In genomic region chr15:92097473-92098178, GRCh38 we compare ENCODE assay signal across 9 cellular contexts.
DNase-seq lines count a peak whose midpoint lies in the region; ATAC-seq and TF ChIP-seq lines count a peak whose summit lies in the region.
"Had no signal": no experiment of that assay in that cellular context is flagged by ENCODE, and none has a peak within 500 bp of the region (broad histone marks: within the 10 kb centered on the region; RNA-seq: fewer than 3 reads in every experiment).

No MANE protein-coding gene starts in this region.

- DNase-seq in NT2/D1 (ENCODE audit: low read depth, low spot score) (peak; percentile 82), foreskin fibroblast (peak; percentile 9 to 61), osteoblast (ENCODE audit: insufficient read length, low spot score, missing footprints) (peak; percentile 81), GF-D8 (lab: John Stamatoyannopoulos, UW) (no peak)

- H3K4me1 ChIP-seq in BLaER1: peaks cover 33% of the 10 kb centered on the region
- H3K4me1 ChIP-seq in NT2/D1 (ENCODE audit: insufficient read depth, insufficient read length): peaks cover 5% of the 10 kb centered on the region
- peaks cover 5% of the 10 kb centered on the region for H3K4me1 ChIP-seq in osteoblast (ENCODE audit: insufficient read depth, low read length)

- peak overlapping the region; percentile 80 for H3K27ac Mint-ChIP-seq in activated T-helper 17 cell treated with anti-CD3 and anti-CD28 coated beads, Interleukin-2, amount 50 U/mL, for 72 hours
- H3K27ac Mint-ChIP-seq: IgD-negative memory B cell had no signal

- no peaks in the 10 kb centered on the region for H3K27me3 Mint-ChIP-seq in activated T-helper 17 cell treated with anti-CD3 and anti-CD28 coated beads, Interleukin-2, amount 50 U/mL, for 72 hours
- H3K27me3 Mint-ChIP-seq: IgD-negative memory B cell had no signal

- ATAC-seq in GM19023 (IDR thresholded peaks at IDR 0.05; ENCODE audit: unreplicated experiment) (peak; percentile 58), HG03175 (IDR thresholded peaks at IDR 0.05; ENCODE audit: unreplicated experiment) (peak; percentile 69)
- ATAC-seq in activated T-helper 17 cell treated with anti-CD3 and anti-CD28 coated beads, Interleukin-2, amount 50 U/mL, for 72 hours (replicated peaks): peak; percentile 71

- 0 out of 2 replicates have a peak overlapping the region, but pooled peaks have one; percentile 13 for H3K9ac ChIP-seq in BLaER1
- H3K9ac ChIP-seq in NT2/D1 (ENCODE audit: insufficient read length, low read depth): no peak overlapping the region

- no peaks in the 10 kb centered on the region for H3K27me3 ChIP-seq in BLaER1
- peaks cover 4% of the 10 kb centered on the region for H3K27me3 ChIP-seq in NT2/D1 (ENCODE audit: insufficient read depth, insufficient read length)
- H3K27me3 ChIP-seq in osteoblast (ENCODE audit: insufficient read depth, low read length): no peaks in the 10 kb centered on the region

- peak overlapping the region; percentile 31 for H3K4me2 ChIP-seq in BLaER1
- H3K4me2 ChIP-seq in osteoblast (ENCODE audit: insufficient read depth, low read length): peak overlapping the region; percentile 35

- H4K20me1 ChIP-seq in BLaER1 (no peaks in the 10 kb centered on the region), osteoblast (ENCODE audit: insufficient read depth, low read length) (no peaks in the 10 kb centered on the region)

- H3K36me3 ChIP-seq in BLaER1: no peaks in the 10 kb centered on the region
- H3K36me3 ChIP-seq in NT2/D1 (ENCODE audit: insufficient read depth, insufficient read length, low read length): no peaks in the 10 kb centered on the region
- no peaks in the 10 kb centered on the region for H3K36me3 ChIP-seq in osteoblast (ENCODE audit: insufficient read depth, low read length)

- H3K4me1 Mint-ChIP-seq in activated T-helper 17 cell treated with anti-CD3 and anti-CD28 coated beads, Interleukin-2, amount 50 U/mL, for 72 hours: peaks cover 41% of the 10 kb centered on the region

- no peak overlapping the region for H3K4me3 ChIP-seq in BLaER1
- H3K4me3 ChIP-seq in NT2/D1 (ENCODE audit: insufficient read length, low read depth): no peak overlapping the region
- no peak overlapping the region for H3K4me3 ChIP-seq in foreskin fibroblast (ENCODE audit: low read depth in 1 of 2, low read length in 2 of 2)
- no peak overlapping the region for H3K4me3 ChIP-seq in osteoblast (ENCODE audit: insufficient read depth, low read length)

- H3K9me3 Mint-ChIP-seq in activated T-helper 17 cell treated with anti-CD3 and anti-CD28 coated beads, Interleukin-2, amount 50 U/mL, for 72 hours: no peaks in the 10 kb centered on the region
- H3K9me3 Mint-ChIP-seq: IgD-negative memory B cell had no signal

- H2AFZ ChIP-seq in osteoblast (ENCODE audit: low read length): no peak overlapping the region

- H3K36me3 Mint-ChIP-seq in activated T-helper 17 cell treated with anti-CD3 and anti-CD28 coated beads, Interleukin-2, amount 50 U/mL, for 72 hours (ENCODE audit: low read depth): no peaks in the 10 kb centered on the region
- H3K36me3 Mint-ChIP-seq: IgD-negative memory B cell had no signal

- peak; percentile 80 for TF ChIP-seq CTCF in foreskin fibroblast (IDR thresholded peaks at IDR 0.05; ENCODE audit: low read depth, low read length)
- peak; percentile 92 for TF ChIP-seq CTCF in osteoblast (IDR thresholded peaks at IDR 0.05; ENCODE audit: extremely low read depth, low read depth, low read length)

- H3K27ac ChIP-seq in BLaER1 (no peak overlapping the region), osteoblast (ENCODE audit: low read depth, low read length) (no peak overlapping the region)

- H3K9me3 ChIP-seq in BLaER1 (no peaks in the 10 kb centered on the region), NT2/D1 (ENCODE audit: insufficient read depth, low read length) (peaks cover 8% of the 10 kb centered on the region; the same call in 1 of the 2 replicates), osteoblast (ENCODE audit: low read depth, low read length) (no peaks in the 10 kb centered on the region)

- peak overlapping the region; percentile 52 for H3K4me3 Mint-ChIP-seq in activated T-helper 17 cell treated with anti-CD3 and anti-CD28 coated beads, Interleukin-2, amount 50 U/mL, for 72 hours
- H3K4me3 Mint-ChIP-seq: IgD-negative memory B cell had no signal

- H3K79me2 ChIP-seq in osteoblast (ENCODE audit: insufficient read depth, low read length): no peaks in the 10 kb centered on the region
